ENCODE assay signal across 24 cellular contexts in genomic region chr1:55272994-55273393, GRCh38. TPM values are rescaled to one million over a fixed set of nuclear protein-coding genes. Genes with fewer than 3 reads are reported as not detected.
DNase-seq lines count a peak whose midpoint lies in the region; ATAC-seq, FAIRE-seq and TF ChIP-seq lines count a peak whose summit lies in the region.
"Had no signal": no experiment of that assay in that cellular context is flagged by ENCODE, and none has a peak within 500 bp of the region (broad histone marks: within the 10 kb centered on the region; RNA-seq: fewer than 3 reads in every experiment).

No MANE protein-coding gene starts in this region.

- H3K9me2 ChIP-seq in GM23338 (ENCODE audit: insufficient read depth): 0 out of 2 replicates have a peak, but pooled peaks cover 3% of the 10 kb centered on the region

- H3K4me1 ChIP-seq in GM23338 (ENCODE audit: insufficient read depth): peaks cover 7% of the 10 kb centered on the region
- peaks cover 2% of the 10 kb centered on the region for H3K4me1 ChIP-seq in mesendoderm (ENCODE audit: control insufficient read depth, low read depth, low read length)

- H3K4me3 ChIP-seq in GM23338 (no peak overlapping the region), bronchial epithelial cell (ENCODE audit: low read depth, low read length) (no peak overlapping the region), mesendoderm (ENCODE audit: low read length) (no peak overlapping the region)
- H3K4me3 ChIP-seq: A549, PC-9 had no signal

- H3K4me1 Mint-ChIP-seq in activated T-cell treated with anti-CD3 and anti-CD28 coated beads, Interleukin-2, amount 50 U/mL, for 72 hours (ENCODE audit: low read depth): peaks cover 46% of the 10 kb centered on the region
- peaks cover 20% of the 10 kb centered on the region for H3K4me1 Mint-ChIP-seq in GM23338

- peak overlapping the region in 1 of 2 donors; percentile 51 for H3K4me3 Mint-ChIP-seq in activated T-cell treated with anti-CD3 and anti-CD28 coated beads, Interleukin-2, amount 50 U/mL, for 72 hours
- H3K4me3 Mint-ChIP-seq in GM23338: no peak overlapping the region
- H3K4me3 Mint-ChIP-seq: CD4-positive, alpha-beta T cell; HFFc6 had no signal

- no peaks in the 10 kb centered on the region for H4K20me1 ChIP-seq in GM23338 (replicated peaks; ENCODE audit: insufficient read depth)

- peaks cover 3 to 4% of the 10 kb centered on the region in 2 donors for H3K36me3 Mint-ChIP-seq in activated T-cell treated with anti-CD3 and anti-CD28 coated beads, Interleukin-2, amount 50 U/mL, for 72 hours (ENCODE audit: insufficient read depth in 2 of 2)
- peaks cover 3% of the 10 kb centered on the region; the same call in 1 of the 3 replicates for H3K36me3 Mint-ChIP-seq in GM23338 (ENCODE audit: low read depth)

- H3F3A ChIP-seq in GM23338 (replicated peaks; ENCODE audit: low read depth): no peaks in the 10 kb centered on the region

- no peak overlapping the region for H3K27ac ChIP-seq in GM23338 (ENCODE audit: low read depth)
- no peak overlapping the region for H3K27ac ChIP-seq in mesendoderm (ENCODE audit: low read depth, low read length)
- H3K27ac ChIP-seq: A549, PC-9, RWPE1 had no signal

- H3K27me3 Mint-ChIP-seq in activated T-cell treated with anti-CD3 and anti-CD28 coated beads, Interleukin-2, amount 50 U/mL, for 72 hours (ENCODE audit: low read depth): no peaks in the 10 kb centered on the region
- no peaks in the 10 kb centered on the region for H3K27me3 Mint-ChIP-seq in GM23338 (ENCODE audit: insufficient read depth, low read depth, poor library complexity)
- H3K27me3 Mint-ChIP-seq: CD4-positive, alpha-beta T cell had no signal

- FAIRE-seq in bronchial epithelial cell (lab: Jason Lieb, UNC): peak; percentile 32
- FAIRE-seq: A549, GM12891, GM18507 had no signal

- no peak overlapping the region for H3K18ac ChIP-seq in mesendoderm (ENCODE audit: low read length)

- no peak overlapping the region for H3K4me2 ChIP-seq in GM23338
- no peak overlapping the region for H3K4me2 ChIP-seq in mesendoderm (ENCODE audit: low read length)
- H3K4me2 ChIP-seq: A549, PC-9 had no signal

- no peak overlapping the region for H4K8ac ChIP-seq in mesendoderm (ENCODE audit: low read depth, low read length)

- H3K9ac ChIP-seq in mesendoderm (ENCODE audit: low read length): no peak overlapping the region

- peak overlapping the region; percentile 73 for H3K27ac Mint-ChIP-seq in activated T-cell treated with anti-CD3 and anti-CD28 coated beads, Interleukin-2, amount 50 U/mL, for 72 hours
- H3K27ac Mint-ChIP-seq in GM23338: no peak overlapping the region
- H3K27ac Mint-ChIP-seq: CD4-positive, alpha-beta T cell; HFFc6 had no signal

- TF ChIP-seq CTCF in GM23338 (conservative IDR thresholded peaks at IDR 0.05; ENCODE audit: low read depth in 2 of 2) (peak in 1 of 2 experiments; percentile 21; a peak in 1 of 4 replicates), bronchial epithelial cell (IDR thresholded peaks at IDR 0.05; ENCODE audit: insufficient read depth, low read length, severe bottlenecking) (no peak)

- H3K79me1 ChIP-seq in mesendoderm (ENCODE audit: low read length): no peaks in the 10 kb centered on the region

- H2AK5ac ChIP-seq in mesendoderm (ENCODE audit: low read length): no peak overlapping the region

- no peaks in the 10 kb centered on the region for H3K79me2 ChIP-seq in GM23338 (replicated peaks; ENCODE audit: insufficient read depth)
- H3K79me2 ChIP-seq in mesendoderm (ENCODE audit: control insufficient read depth, insufficient read depth, low read length): no peaks in the 10 kb centered on the region

- H3K9me3 Mint-ChIP-seq in activated T-cell treated with anti-CD3 and anti-CD28 coated beads, Interleukin-2, amount 50 U/mL, for 72 hours: peaks cover 0 to 2% of the 10 kb centered on the region in 2 donors
- peaks cover 4% of the 10 kb centered on the region; the same call in 2 of the 3 replicates for H3K9me3 Mint-ChIP-seq in GM23338
- H3K9me3 Mint-ChIP-seq: CD4-positive, alpha-beta T cell had no signal

- H3K56ac ChIP-seq in mesendoderm (ENCODE audit: low read length): no peak overlapping the region

- no peak overlapping the region for H2BK15ac ChIP-seq in mesendoderm (replicated peaks; ENCODE audit: low read depth)

- H2BK120ac ChIP-seq in mesendoderm (ENCODE audit: low read depth, low read length): no peak overlapping the region

- H2AFZ ChIP-seq in GM23338: peak overlapping the region; percentile 23; the same call in 1 of the 2 replicates
- H2AFZ ChIP-seq: PC-9 had no signal

- no peaks in the 10 kb centered on the region for H3K27me3 ChIP-seq in GM23338 (ENCODE audit: insufficient read depth)
- H3K27me3 ChIP-seq in bronchial epithelial cell (ENCODE audit: control insufficient read depth, insufficient read depth, low read length): no peaks in the 10 kb centered on the region
- H3K27me3 ChIP-seq in mesendoderm (ENCODE audit: insufficient read depth, low read length, poor library complexity): no peaks in the 10 kb centered on the region

- no peak overlapping the region for H3K23ac ChIP-seq in mesendoderm (ENCODE audit: low read length)

- H4K5ac ChIP-seq in mesendoderm (ENCODE audit: low read length): no peak overlapping the region

- ATAC-seq in activated T-cell treated with anti-CD3 and anti-CD28 coated beads, Interleukin-2, amount 50 U/mL, for 72 hours (replicated peaks in 1 of 2): peak in 1 of 2 donors; percentile 32
- peak; percentile 21 for ATAC-seq in GM23338
- ATAC-seq in GM18511 (IDR thresholded peaks at IDR 0.05; ENCODE audit: unreplicated experiment): no peak
- ATAC-seq: A549 had no signal

- no peak overlapping the region for H3K4ac ChIP-seq in mesendoderm (ENCODE audit: low read depth, low read length)

- WGBS in mesendoderm (ENCODE audit: extremely low coverage, insufficient coverage, low lambda C conversion rate): no CpG with 5 or more reads among the region's 4 CpGs

- no peak overlapping the region for H2BK5ac ChIP-seq in mesendoderm (ENCODE audit: low read length)

- no peak for DNase-seq in activated T-cell treated with anti-CD3 and anti-CD28 coated beads, Interleukin-2, amount 50 U/mL, for 72 hours
- no peak for DNase-seq in activated T-cell treated with anti-CD3 and anti-CD28 coated beads, Interleukin-2, amount 50 U/mL, for 1 hour
- DNase-seq in GM23338 (ENCODE audit: low spot score): no peak
- no peak for DNase-seq in bronchial epithelial cell (ENCODE audit: low read depth)
- DNase-seq in mesendoderm: peak; percentile 71
- no peak for DNase-seq in effector CD4-positive, alpha-beta T cell
- DNase-seq in NCI-H526 (lab: John Stamatoyannopoulos, UW): no peak
- DNase-seq: Calu3; CD4-positive, alpha-beta T cell; EL; GOT3; HFFc6; KG1; NCI-H1417 treated with DMSO at 0.1 percent for 48 hours; NCI-H187 treated with DMSO at 0.1 percent for 48 hours; NCI-H2227 treated with DMSO at 0.1 percent for 48 hours; NCI-H510A treated with DMSO at 0.1 percent for 48 hours; PC-9; SIG-M5 had no signal

- no peaks in the 10 kb centered on the region for H3K36me3 ChIP-seq in GM23338 (ENCODE audit: insufficient read depth)
- H3K36me3 ChIP-seq in bronchial epithelial cell (ENCODE audit: control insufficient read depth, insufficient read depth, low read length): no peaks in the 10 kb centered on the region
- H3K36me3 ChIP-seq in mesendoderm (ENCODE audit: control insufficient read depth, insufficient read depth, low read length): no peaks in the 10 kb centered on the region

TF ChIP-seq in GM23338, 12 proteins besides CTCF, POLR2A, EP300 and RAD21:
- TF ChIP-seq EZH2 (IDR thresholded peaks at IDR 0.05; ENCODE audit: low read depth, unreplicated experiment) (no peak), ZNF331 (CRISPR knock-in tag; IDR thresholded peaks at IDR 0.05; ENCODE audit: low read depth) (no peak)

RNA-seq across cellular contexts. Expression of gene USP24, which starts 57.8 kb away (rescaled TPM):
- total RNA-seq in activated T-cell treated with anti-CD3 and anti-CD28 coated beads, Interleukin-2, amount 50 U/mL, for 72 hours: 10 to 100 TPM; 46.1 to 46.2 TPM
- 32.6 and 36.2 TPM in 2 replicates for total RNA-seq in GM23338 (2014; rRNA removed; shearing (Covaris generic))
- polyA plus RNA-seq in GM23338 (2016; fragmentation: Nextera tagmentation; extraction: Ambion mirVana): 11.9 and 12.1 TPM in 2 replicates
- total RNA-seq in bronchial epithelial cell: 37.6 and 40.8 TPM in 2 replicates
- 15.3 TPM for polyA plus RNA-seq in mesendoderm (2013, experiment 1 of 2)
- 14.4 TPM for polyA plus RNA-seq in mesendoderm (2013, experiment 2 of 2)
